ENCODE assay signal across 23 cellular contexts in the genomic region with DNA sequence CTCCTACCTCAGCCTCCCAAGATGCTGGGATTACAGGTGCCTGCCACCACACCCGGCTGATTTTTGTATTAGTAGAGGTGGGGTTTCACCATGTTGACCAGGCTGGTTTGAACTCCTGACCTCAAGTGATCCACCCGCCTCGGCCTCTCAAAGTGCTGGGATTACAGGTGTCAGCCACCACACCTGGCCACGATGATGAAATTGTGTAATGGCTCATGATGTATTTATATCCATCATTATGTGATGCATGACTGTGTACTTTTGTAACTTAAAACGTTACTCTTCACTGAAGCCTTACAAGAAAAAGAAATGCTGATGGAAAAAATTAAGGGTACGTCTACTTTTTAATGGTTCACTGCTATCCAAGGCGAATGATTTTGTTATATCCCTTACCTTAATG. TPM values are rescaled to one million over a fixed set of nuclear protein-coding genes. Genes with fewer than 3 reads are reported as not detected.
A peak's percentile ranks its signal among the peaks of the same experiment; 100 is the strongest.
DNase-seq lines count a peak whose midpoint lies in the region; ATAC-seq and TF ChIP-seq lines count a peak whose summit lies in the region.
"Had no signal": no experiment of that assay in that cellular context is flagged by ENCODE, and none has a peak within 500 bp of the region (broad histone marks: within the 10 kb centered on the region; RNA-seq: fewer than 3 reads in every experiment).

No MANE protein-coding gene starts in this region.

- H3K27me3 Mint-ChIP-seq in activated T-cell treated with anti-CD3 and anti-CD28 coated beads, Interleukin-2, amount 50 U/mL, for 24 hours, result no peaks in the 10 kb centered on the region
- H3K27me3 Mint-ChIP-seq: CD4-positive, alpha-beta memory T cell had no signal

- in situ Hi-C loops in gastrocnemius medialis (cut with MboI; ENCODE audit: low sequenced_read_pairs in 4 of 4), result no loop called here

- H3K4me3 ChIP-seq in gastrocnemius medialis (no peak overlapping the region), spleen (no peak overlapping the region)
- H3K4me3 ChIP-seq: A549; BLaER1 treated with 17β-estradiol and CSF1 and Interleukin-3, amounts not matched to agents 10 nM and 100 nM; GM23248 had no signal

- H3K27ac ChIP-seq in gastrocnemius medialis (peak overlapping the region; percentile 51 to 75 (median 66)), spleen (no peak overlapping the region)
- H3K27ac ChIP-seq: A549; BLaER1 treated with 17β-estradiol and CSF1 and Interleukin-3, amounts not matched to agents 10 nM and 100 nM; GM23248 had no signal

- no peak for DNase-seq in activated T-cell treated with anti-CD3 and anti-CD28 coated beads, Interleukin-2, amount 50 U/mL, for 24 hours
- DNase-seq in activated T-cell treated with anti-CD3 and anti-CD28 coated beads, Interleukin-2, amount 50 U/mL, for 1 hour, result no peak
- DNase-seq in left colon (no peak), gastrocnemius medialis (peak in 1 of 2 donors; percentile 54), spleen (no peak), GDM1 (lab: John Stamatoyannopoulos, UW) (no peak)
- DNase-seq: 8988T; ACHN; AML-193; BE2C; Calu3; CD4-positive, alpha-beta memory T cell; COR-L47; DMS53; DMS79 treated with DMSO at 0.1 percent for 48 hours; GM23248; H7; HCEC 1CT had no signal

- H3K36me3 ChIP-seq in gastrocnemius medialis (peaks cover 7 to 100% of the 10 kb centered on the region in 2 donors), spleen (peaks cover 3 to 100% (median 97%) of the 10 kb centered on the region in 6 donors)

- peaks cover 18 to 19% of the 10 kb centered on the region in 2 donors for H3K4me1 ChIP-seq in gastrocnemius medialis
- H3K4me1 ChIP-seq in spleen, result peaks cover 15 to 61% (median 26%) of the 10 kb centered on the region in 6 donors
- H3K4me1 ChIP-seq: BE2C had no signal

- peaks cover 93% of the 10 kb centered on the region for H3K36me3 Mint-ChIP-seq in activated T-cell treated with anti-CD3 and anti-CD28 coated beads, Interleukin-2, amount 50 U/mL, for 24 hours (ENCODE audit: low read depth)

- H3K9me3 Mint-ChIP-seq in activated T-cell treated with anti-CD3 and anti-CD28 coated beads, Interleukin-2, amount 50 U/mL, for 24 hours, result no peaks in the 10 kb centered on the region
- H3K9me3 Mint-ChIP-seq: CD14-positive monocyte; CD4-positive, alpha-beta memory T cell had no signal

- WGBS in spleen, 5 donors, result 88 to 94% (median 91%) methylated on average over 7 of the region's 7 CpGs

- peaks cover 50% of the 10 kb centered on the region for H3K4me1 Mint-ChIP-seq in activated T-cell treated with anti-CD3 and anti-CD28 coated beads, Interleukin-2, amount 50 U/mL, for 24 hours (ENCODE audit: low read depth)
- H3K4me1 Mint-ChIP-seq: CD14-positive monocyte had no signal

- TF ChIP-seq CTCF in gastrocnemius medialis (IDR thresholded peaks at IDR 0.05 in 4 of 5, conservative IDR thresholded peaks at IDR 0.05 in 1 of 5), result no peak
- no peak for TF ChIP-seq CTCF in spleen (IDR thresholded peaks at IDR 0.05 in 8 of 11, conservative IDR thresholded peaks at IDR 0.05 in 3 of 11)

- peak overlapping the region; percentile 33 for H3K27ac Mint-ChIP-seq in activated T-cell treated with anti-CD3 and anti-CD28 coated beads, Interleukin-2, amount 50 U/mL, for 24 hours

- no peak overlapping the region for H3K4me3 Mint-ChIP-seq in activated T-cell treated with anti-CD3 and anti-CD28 coated beads, Interleukin-2, amount 50 U/mL, for 24 hours
- H3K4me3 Mint-ChIP-seq: CD14-positive monocyte; CD4-positive, alpha-beta memory T cell had no signal

- H3K27me3 ChIP-seq in gastrocnemius medialis (no peaks in the 10 kb centered on the region), spleen (replicated peaks in 1 of 7) (no peaks in the 10 kb centered on the region)
- H3K27me3 ChIP-seq: BE2C; BLaER1 treated with 17β-estradiol and CSF1 and Interleukin-3, amounts not matched to agents 10 nM and 100 nM had no signal

- no peak for TF ChIP-seq POLR2A in gastrocnemius medialis (IDR thresholded peaks at IDR 0.05)
- no peak for TF ChIP-seq POLR2A in spleen (IDR thresholded peaks at IDR 0.05)

- ATAC-seq in left colon (peak; percentile 42), gastrocnemius medialis (peak; percentile 65 to 83)
- ATAC-seq: A549 had no signal

- H3K9me3 ChIP-seq in gastrocnemius medialis (no peaks in the 10 kb centered on the region), spleen (no peaks in the 10 kb centered on the region)
- H3K9me3 ChIP-seq: A549; BE2C; BLaER1 treated with 17β-estradiol and CSF1 and Interleukin-3, amounts not matched to agents 10 nM and 100 nM had no signal

- intact Hi-C loops in left colon (cut with DNase I, micrococcal nuclease) (no loop called here), gastrocnemius medialis (cut with DNase I; ENCODE audit: low total_unique reads) (no loop called here), spleen (cut with DNase I; ENCODE audit: low total_unique reads) (no loop called here)

RNA-seq across cellular contexts. Expression of gene TARDBP, which starts 7.5 kb away (rescaled TPM):
- total RNA-seq in left colon (100 to 1,000 TPM; 112 to 121 TPM), gastrocnemius medialis (100 to 1,000 TPM in 1 of 4 donors, 10 to 100 TPM in 3; 72.0 to 101 (median 85.5) TPM), spleen (100 to 1,000 TPM; 126 to 243 (median 147) TPM)
- 100 to 1,000 TPM in 1 of 3 donors, 10 to 100 TPM in 2; 88.0 to 123 (median 92.4) TPM for polyA plus RNA-seq in spleen

RNA-seq across cellular contexts. Expression of gene MASP2, which starts 27.1 kb away (rescaled TPM):
- total RNA-seq in left colon (not detected), gastrocnemius medialis (under 1 TPM in 1 of 4 donors, not detected in 3; 0.16 TPM), spleen (not detected)
- under 1 TPM in 1 of 3 donors, not detected in 2; 0.06 TPM for polyA plus RNA-seq in spleen
- total RNA-seq: Calu3; CD4-positive, alpha-beta memory T cell; Daoy; G401; GM23248 had no signal
- polyA plus RNA-seq: CD14-positive monocyte had no signal

RNA-seq across cellular contexts. Expression of gene SRM, which starts 39.8 kb away (rescaled TPM):
- total RNA-seq in left colon (10 to 100 TPM; 17.8 to 29.9 TPM), gastrocnemius medialis (10 to 100 TPM; 32.1 to 80.3 (median 48.3) TPM), spleen (10 to 100 TPM; 42.0 to 85.5 (median 46.2) TPM)
- polyA plus RNA-seq in spleen, result 100 to 1,000 TPM in 1 of 3 donors, 10 to 100 TPM in 2; 91.9 to 114 (median 98.6) TPM

Comparison
In these comparisons a context has a peak if more than half of its experiments do, and no peak if none do; other contexts are left out.
1. H3K27ac ChIP-seq: peak in gastrocnemius medialis (4 of 4); none in spleen (0 of 8).